In genomic region chr14:87971010-87971409, GRCh38 we compare ENCODE assay signal across 14 cellular contexts. TPM values are rescaled to one million over a fixed set of nuclear protein-coding genes. Genes with fewer than 3 reads are reported as not detected.
DNase-seq lines count a peak whose midpoint lies in the region; ATAC-seq, FAIRE-seq and TF ChIP-seq lines count a peak whose summit lies in the region.
"Had no signal": no experiment of that assay in that cellular context is flagged by ENCODE, and none has a peak within 500 bp of the region (broad histone marks: within the 10 kb centered on the region; RNA-seq: fewer than 3 reads in every experiment).

No MANE protein-coding gene starts in this region.

- no peaks in the 10 kb centered on the region for H3K4me1 Mint-ChIP-seq in activated T-helper 17 cell treated with anti-CD3 and anti-CD28 coated beads, Interleukin-2, amount 50 U/mL, for 72 hours

- intact Hi-C loops in left cardiac atrium (cut with DNase I) (no loop called here), kidney (cut with DNase I) (no loop called here)

- TF ChIP-seq CTCF in kidney (IDR thresholded peaks at IDR 0.05; ENCODE audit: borderline replicate concordance, extremely low read depth, insufficient read depth): no peak

- no peak overlapping the region for H3K4me3 ChIP-seq in kidney (ENCODE audit: low read length in 2 of 2)

- peak; percentile 53 for ATAC-seq in GM19467 (IDR thresholded peaks at IDR 0.05; ENCODE audit: unreplicated experiment)
- peak; percentile 81 for ATAC-seq in HG02840 (IDR thresholded peaks at IDR 0.05; ENCODE audit: low FRiP score, unreplicated experiment)
- ATAC-seq in HG03460 (IDR thresholded peaks at IDR 0.05; ENCODE audit: unreplicated experiment): peak; percentile 87
- no peak for ATAC-seq in left cardiac atrium
- no peak for ATAC-seq in activated T-helper 17 cell treated with anti-CD3 and anti-CD28 coated beads, Interleukin-2, amount 50 U/mL, for 72 hours (replicated peaks)

- H3K4me3 Mint-ChIP-seq in activated T-helper 17 cell treated with anti-CD3 and anti-CD28 coated beads, Interleukin-2, amount 50 U/mL, for 72 hours: no peak overlapping the region

- H3K27ac ChIP-seq in kidney (ENCODE audit: low read depth in 2 of 2, low read length in 2 of 2): no peak overlapping the region

- H3K9me3 Mint-ChIP-seq in activated T-helper 17 cell treated with anti-CD3 and anti-CD28 coated beads, Interleukin-2, amount 50 U/mL, for 72 hours: no peaks in the 10 kb centered on the region

- H3K36me3 Mint-ChIP-seq in activated T-helper 17 cell treated with anti-CD3 and anti-CD28 coated beads, Interleukin-2, amount 50 U/mL, for 72 hours (ENCODE audit: low read depth): peaks cover 83% of the 10 kb centered on the region

- H3K9ac ChIP-seq in kidney (ENCODE audit: low read length in 2 of 2): no peak overlapping the region

- H3K36me3 ChIP-seq in kidney (ENCODE audit: control insufficient read depth in 1 of 2, insufficient read depth in 2 of 2, low read length in 2 of 2): no peaks in the 10 kb centered on the region

- DNase-seq in GM18507 (ENCODE audit: extremely low spot score, insufficient read length, low read depth) (no peak), NCI-H226 (no peak), left cardiac atrium (no peak), kidney (no peak)
- DNase-seq: anterior cingulate cortex, NCI-H446 had no signal

- no peak overlapping the region for H3K27ac Mint-ChIP-seq in activated T-helper 17 cell treated with anti-CD3 and anti-CD28 coated beads, Interleukin-2, amount 50 U/mL, for 72 hours
- H3K27ac Mint-ChIP-seq: progenitor cell of endocrine pancreas had no signal

- no peaks in the 10 kb centered on the region for H3K4me1 ChIP-seq in kidney (ENCODE audit: control insufficient read depth in 1 of 2, insufficient read depth in 1 of 2, low read depth in 1 of 2, low read length in 2 of 2)

- FAIRE-seq in GM18507 (lab: Jason Lieb, UNC): peak; percentile 73
- FAIRE-seq in kidney (lab: Jason Lieb, UNC): no peak
- FAIRE-seq: HTR-8/SVneo, TTC549 had no signal

- H3K9me3 ChIP-seq in kidney (ENCODE audit: control insufficient read depth in 1 of 2, low read length in 2 of 2): no peaks in the 10 kb centered on the region

- H3K27me3 Mint-ChIP-seq in activated T-helper 17 cell treated with anti-CD3 and anti-CD28 coated beads, Interleukin-2, amount 50 U/mL, for 72 hours: no peaks in the 10 kb centered on the region
- H3K27me3 Mint-ChIP-seq: progenitor cell of endocrine pancreas had no signal

RNA-seq across cellular contexts. Expression of gene GALC, which starts 22.0 kb away (rescaled TPM):
- total RNA-seq in left cardiac atrium (10 to 100 TPM; 17.1 to 18.9 TPM), kidney (29.4 TPM)
- total RNA-seq in activated T-helper 17 cell treated with anti-CD3 and anti-CD28 coated beads, Interleukin-2, amount 50 U/mL, for 72 hours: 10 to 100 TPM; 17.7 to 32.4 TPM
- polyA plus RNA-seq in kidney (ENCODE audit: insufficient read depth, low read depth, low replicate concordance): 13.6 TPM

RNA-seq across cellular contexts. Expression of gene GPR65, which starts 33.9 kb away (rescaled TPM):
- total RNA-seq in left cardiac atrium (1 to 10 TPM; 1.0 to 1.1 TPM), kidney (3.8 TPM)
- 10 to 100 TPM; 15.0 to 33.9 TPM for total RNA-seq in activated T-helper 17 cell treated with anti-CD3 and anti-CD28 coated beads, Interleukin-2, amount 50 U/mL, for 72 hours
- polyA plus RNA-seq in kidney (ENCODE audit: insufficient read depth, low read depth, low replicate concordance): 0.62 TPM
- total RNA-seq: Daoy, progenitor cell of endocrine pancreas had no signal

Comparison
In these comparisons a context has a peak if more than half of its experiments do, and no peak if none do; other contexts are left out.
1. ATAC-seq: peak in GM19467 (single experiment), HG02840 (single experiment) and HG03460 (single experiment); none in left cardiac atrium (0 of 2) and activated T-helper 17 cell treated with anti-CD3 and anti-CD28 coated beads, Interleukin-2, amount 50 U/mL, for 72 hours (single experiment).